ENCODE assay signal across 18 cellular contexts in genomic region chr13:111956261-111957151, GRCh38.
DNase-seq lines count a peak whose midpoint lies in the region; ATAC-seq, FAIRE-seq and TF ChIP-seq lines count a peak whose summit lies in the region.
"Had no signal": no experiment of that assay in that cellular context is flagged by ENCODE, and none has a peak within 500 bp of the region (broad histone marks: within the 10 kb centered on the region; RNA-seq: fewer than 3 reads in every experiment).

No MANE protein-coding gene starts in this region.

- H3K79me2 ChIP-seq in H1 (ENCODE audit: control insufficient read depth in 1 of 2, insufficient read depth in 2 of 2, low read length in 2 of 2), result no peaks in the 10 kb centered on the region

- no peak for TF ChIP-seq CTCF in right atrium auricular region (IDR thresholded peaks at IDR 0.05)
- no peak for TF ChIP-seq CTCF in heart left ventricle (IDR thresholded peaks at IDR 0.05)
- TF ChIP-seq CTCF in H1 (IDR thresholded peaks at IDR 0.05; ENCODE audit: control extremely low read depth in 1 of 3, insufficient read depth in 1 of 3, low read depth in 1 of 3, low read length in 3 of 3), result no peak

- H2BK12ac ChIP-seq in H1 (ENCODE audit: low read depth, low read length), result no peak overlapping the region
- H2BK12ac ChIP-seq in neuronal stem cell (ENCODE audit: low read length), result no peak overlapping the region

- no peaks in the 10 kb centered on the region for H3K4me1 ChIP-seq in right atrium auricular region
- no peaks in the 10 kb centered on the region for H3K4me1 ChIP-seq in heart left ventricle
- no peaks in the 10 kb centered on the region; a peak in 2 of 7 replicates for H3K4me1 ChIP-seq in H1 (replicated peaks in 1 of 4; ENCODE audit: control insufficient read depth in 3 of 4, insufficient read depth in 4 of 4, low read length in 3 of 4)
- no peaks in the 10 kb centered on the region for H3K4me1 ChIP-seq in neuronal stem cell (ENCODE audit: control insufficient read depth in 2 of 2, insufficient read depth in 1 of 2, low read depth in 1 of 2, low read length in 2 of 2)

- intact Hi-C loops in heart left ventricle (cut with DNase I), result no loop called here

- H4K8ac ChIP-seq in H1 (ENCODE audit: extremely low read depth, insufficient read depth, low read length) (no peak overlapping the region), neuronal stem cell (ENCODE audit: low read depth, low read length) (no peak overlapping the region)

- H3K18ac ChIP-seq in H1 (ENCODE audit: extremely low read depth, low read length), result peak overlapping the region; percentile 15; the same call in 1 of the 2 replicates
- peak overlapping the region; percentile 68 for H3K18ac ChIP-seq in neuronal stem cell (ENCODE audit: low read length)

- H4K91ac ChIP-seq in H1 (replicated peaks; ENCODE audit: insufficient read length, low read length) (no peak overlapping the region), neuronal stem cell (ENCODE audit: low read depth, low read length, poor library complexity) (no peak overlapping the region)

- H3K27me3 ChIP-seq in right atrium auricular region, result no peaks in the 10 kb centered on the region
- peaks cover 0 to 16% (median 0%) of the 10 kb centered on the region in 9 donors for H3K27me3 ChIP-seq in heart left ventricle
- H3K27me3 ChIP-seq in H1 (replicated peaks in 1 of 4; ENCODE audit: control insufficient read depth in 3 of 4, extremely low read depth in 1 of 4, insufficient read depth in 3 of 4, low read length in 3 of 4), result no peaks in the 10 kb centered on the region
- peaks cover 0 to 6% (median 0%) of the 10 kb centered on the region in 3 experiments for H3K27me3 ChIP-seq in neuronal stem cell (ENCODE audit: control insufficient read depth in 3 of 3, insufficient read depth in 3 of 3, low read depth in 1 of 3, low read length in 3 of 3)

- DNase-seq in right atrium auricular region (ENCODE audit: low spot score) (peak; percentile 30), heart left ventricle (no peak), H1 (ENCODE audit: low read depth in 1 of 2, low spot score in 2 of 2) (peak in 1 of 2 experiments; percentile 38), neuronal stem cell (ENCODE audit: low spot score) (no peak), HUDEP-2 (lab: John Stamatoyannopoulos, UW; ENCODE audit: unreplicated experiment in 76 of 76) (no peak), globus pallidus (ENCODE audit: low spot score) (no peak), germinal center (ENCODE audit: low spot score) (no peak)
- DNase-seq: CD4-positive, CD25-positive, alpha-beta regulatory T cell; HFFc6; KG1; NCI-H1092 treated with DMSO at 0.1 percent for 48 hours; NCI-H1436 treated with DMSO at 0.1 percent for 48 hours; NCI-H1930; PC-9; RPMI8226; SHP77 had no signal

- H2AFZ ChIP-seq in H1 (ENCODE audit: low read length) (no peak overlapping the region), neuronal stem cell (ENCODE audit: low read length) (no peak overlapping the region)
- H2AFZ ChIP-seq: PC-9 had no signal

- CTCF ChIA-PET in H1 (lab: Charles Lee; ENCODE audit: partially characterized antibody), result no interaction called here

- H2BK5ac ChIP-seq in H1 (ENCODE audit: low read depth, low read length), result peak overlapping the region; percentile 27; the same call in 1 of the 2 replicates
- no peak overlapping the region for H2BK5ac ChIP-seq in neuronal stem cell (ENCODE audit: low read length)

- POLR2A ChIA-PET in H1 (lab: Charles Lee; ENCODE audit: partially characterized antibody), result no interaction called here

- no peak overlapping the region for H2BK120ac ChIP-seq in H1 (replicated peaks; ENCODE audit: low read depth, low read length)
- H2BK120ac ChIP-seq in neuronal stem cell (ENCODE audit: low read depth, low read length), result no peak overlapping the region

- WGBS in heart left ventricle, 4 donors, result 85 to 87% (median 86%) methylated on average over 56 to 59 of the region's 59 CpGs
- 91% methylated on average over 50 of the region's 59 CpGs; no CpG with 5 or more reads in 1 of the 2 experiments for WGBS in H1 (ENCODE audit: extremely low coverage in 1 of 2, insufficient coverage in 1 of 2, insufficient read length in 1 of 2, insufficient replicate concordance in 2 of 2, low coverage in 1 of 2, low lambda C conversion rate in 2 of 2, missing lambda C conversion rate in 1 of 2), 2 experiments
- no CpG with 5 or more reads among the region's 59 CpGs for WGBS in neuronal stem cell (ENCODE audit: extremely low coverage in 2 of 2, insufficient read length in 2 of 2, insufficient replicate concordance in 1 of 2), 2 donors

- H4K5ac ChIP-seq in H1 (ENCODE audit: insufficient read length, low read depth, low read length), result no peak overlapping the region

- H4K20me1 ChIP-seq in H1 (replicated peaks in 1 of 2; ENCODE audit: control insufficient read depth in 1 of 2, insufficient read depth in 2 of 2, low read length in 2 of 2), result no peaks in the 10 kb centered on the region

- no peak overlapping the region for H3K4me3 ChIP-seq in right atrium auricular region
- H3K4me3 ChIP-seq in heart left ventricle, result no peak overlapping the region
- H3K4me3 ChIP-seq in H1 (ENCODE audit: extremely low read depth in 1 of 4, insufficient read depth in 2 of 4, low read depth in 3 of 4, low read length in 4 of 4), result no peak overlapping the region
- no peak overlapping the region for H3K4me3 ChIP-seq in neuronal stem cell (ENCODE audit: low read length in 2 of 2)
- H3K4me3 ChIP-seq: PC-9 had no signal

- H2BK15ac ChIP-seq in H1 (ENCODE audit: low read length), result no peak overlapping the region; the same call in 1 of the 2 replicates
- H2BK15ac ChIP-seq in neuronal stem cell (ENCODE audit: low read length), result no peak overlapping the region

- H3K23ac ChIP-seq in H1 (ENCODE audit: insufficient read length) (no peak overlapping the region), neuronal stem cell (ENCODE audit: low read depth, low read length, poor library complexity) (no peak overlapping the region)

- H2BK20ac ChIP-seq in H1 (ENCODE audit: low read length), result no peak overlapping the region

- TF ChIP-seq EP300 in H1 (IDR thresholded peaks at IDR 0.05; ENCODE audit: borderline replicate concordance in 1 of 2, low read depth in 2 of 2, low read length in 2 of 2), result no peak

- H3K4ac ChIP-seq in H1 (replicated peaks; ENCODE audit: insufficient read length, low read depth, low read length) (no peak overlapping the region), neuronal stem cell (ENCODE audit: low read length) (no peak overlapping the region)

- H3K9me3 ChIP-seq in right atrium auricular region (peaks cover 0 to under 1% of the 10 kb centered on the region in 2 donors), heart left ventricle (peaks cover 0 to 4% (median 0%) of the 10 kb centered on the region in 12 donors), H1 (ENCODE audit: insufficient read depth in 2 of 2, low read depth in 1 of 2, low read length in 1 of 2) (no peaks in the 10 kb centered on the region), neuronal stem cell (replicated peaks in 1 of 2; ENCODE audit: control insufficient read depth in 2 of 2, insufficient read depth in 1 of 2, low read depth in 1 of 2, low read length in 2 of 2) (peaks cover 0 to 5% of the 10 kb centered on the region in 2 donors)

- H3K36me3 ChIP-seq in right atrium auricular region, result no peaks in the 10 kb centered on the region
- H3K36me3 ChIP-seq in heart left ventricle, result no peaks in the 10 kb centered on the region
- H3K36me3 ChIP-seq in H1 (ENCODE audit: control insufficient read depth in 2 of 4, insufficient read depth in 4 of 4, low read length in 3 of 4), result no peaks in the 10 kb centered on the region
- no peaks in the 10 kb centered on the region for H3K36me3 ChIP-seq in neuronal stem cell (replicated peaks in 1 of 2; ENCODE audit: control insufficient read depth in 2 of 2, insufficient read depth in 2 of 2, low read length in 2 of 2)

- no peak for TF ChIP-seq RAD21 in H1 (IDR thresholded peaks at IDR 0.05 in 1 of 2, conservative IDR thresholded peaks at IDR 0.05 in 1 of 2; ENCODE audit: low read depth in 2 of 2, low read length in 2 of 2)

- FAIRE-seq in H1 (lab: Jason Lieb, UNC), result no peak
- FAIRE-seq: H54 had no signal

- H3K27ac ChIP-seq in right atrium auricular region, result no peak overlapping the region
- no peak overlapping the region for H3K27ac ChIP-seq in heart left ventricle
- no peak overlapping the region for H3K27ac ChIP-seq in H1 (ENCODE audit: low read depth, low read length)
- H3K27ac ChIP-seq in neuronal stem cell (replicated peaks; ENCODE audit: low read length), result no peak overlapping the region
- H3K27ac ChIP-seq: HL-60, PC-9 had no signal

- no peak overlapping the region for H3K9ac ChIP-seq in H1 (replicated peaks in 1 of 4; ENCODE audit: extremely low read depth in 1 of 4, low read depth in 3 of 4, low read length in 3 of 4)
- H3K9ac ChIP-seq in neuronal stem cell (ENCODE audit: low read depth, low read length, poor library complexity), result no peak overlapping the region

- no peak overlapping the region for H3K14ac ChIP-seq in H1 (ENCODE audit: insufficient read length)
- H3K14ac ChIP-seq in neuronal stem cell (ENCODE audit: low read length), result no peak overlapping the region

- TF ChIP-seq POLR2A in heart left ventricle (IDR thresholded peaks at IDR 0.05) (no peak), H1 (IDR thresholded peaks at IDR 0.05; ENCODE audit: control extremely low read depth in 1 of 2, low read depth in 2 of 2, low read length in 2 of 2) (no peak)

- peaks cover 11% of the 10 kb centered on the region; the same call in 1 of the 2 replicates for H3K23me2 ChIP-seq in H1 (ENCODE audit: low read depth, low read length)

- H3K4me2 ChIP-seq in H1 (ENCODE audit: insufficient read depth in 1 of 2, low read depth in 2 of 2, low read length in 2 of 2) (no peak overlapping the region), neuronal stem cell (ENCODE audit: insufficient read depth, low read length, poor library complexity, severe bottlenecking) (no peak overlapping the region)
- H3K4me2 ChIP-seq: PC-9 had no signal

- H3K79me1 ChIP-seq in H1 (ENCODE audit: low read depth, low read length) (no peaks in the 10 kb centered on the region), neuronal stem cell (ENCODE audit: low read depth, low read length) (no peaks in the 10 kb centered on the region)

- no peak overlapping the region for H2AK5ac ChIP-seq in H1 (ENCODE audit: low read depth, low read length)
- peak overlapping the region; percentile 34 for H2AK5ac ChIP-seq in neuronal stem cell (ENCODE audit: low read depth, low read length)

- no peak overlapping the region for H3K56ac ChIP-seq in H1 (replicated peaks; ENCODE audit: insufficient read length, low read depth, low read length)

- ATAC-seq in heart left ventricle, result no peak

TF ChIP-seq in H1, 55 proteins besides CTCF, POLR2A, EP300 and RAD21 (continues in another document):
- TF ChIP-seq RFX5 (IDR thresholded peaks at IDR 0.05; ENCODE audit: borderline replicate concordance, low read depth, low read length), result no peak
- TF ChIP-seq E2F6 (IDR thresholded peaks at IDR 0.05), result peak; percentile 82
- TF ChIP-seq TCF12 (IDR thresholded peaks at IDR 0.05; ENCODE audit: low read depth, low read length), result no peak
- TF ChIP-seq JUND (IDR thresholded peaks at IDR 0.05; ENCODE audit: low read length), result no peak
